Comparison of ENCODE assay signal across 9 cellular contexts in the genomic region with DNA sequence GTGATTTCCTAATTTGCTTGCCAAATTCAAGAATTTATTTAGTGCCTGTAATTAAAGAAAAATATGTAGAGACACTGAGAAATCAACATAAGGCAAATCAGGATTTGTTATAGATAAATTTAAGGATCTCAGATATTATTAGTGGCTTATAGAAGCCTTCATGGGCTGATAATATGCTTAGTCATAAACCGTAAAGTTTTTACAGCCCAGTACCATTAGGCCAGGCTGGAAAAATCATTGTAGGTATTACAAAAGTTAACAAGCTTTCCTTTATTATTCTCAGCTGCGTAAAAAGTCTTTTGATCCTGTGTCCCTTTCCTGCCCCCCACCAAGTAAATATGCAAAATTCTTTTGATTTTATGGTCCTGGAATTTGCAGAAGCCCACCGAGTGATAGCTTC. TPM values are rescaled to one million over a fixed set of nuclear protein-coding genes. Genes with fewer than 3 reads are reported as not detected.
"Had no signal": no experiment of that assay in that cellular context is flagged by ENCODE, and none has a peak within 500 bp of the region (broad histone marks: within the 10 kb centered on the region; RNA-seq: fewer than 3 reads in every experiment).

No MANE protein-coding gene starts in this region.

- H3K9me3 ChIP-seq: HAP-1 had no signal

- DNase-seq: GOT3, H7, KBM-7 had no signal

- H3K27ac Mint-ChIP-seq: IgD-negative memory B cell had no signal

- H3K36me3 Mint-ChIP-seq: IgD-negative memory B cell had no signal

- H3K4me1 Mint-ChIP-seq: IgD-negative memory B cell had no signal

- H3K9ac ChIP-seq: KMS-11 had no signal

- H3K4me3 Mint-ChIP-seq: IgD-negative memory B cell had no signal

- H3K4me2 ChIP-seq: KMS-11 had no signal

- H3K4me3 ChIP-seq: HAP-1 had no signal

- H3K27ac ChIP-seq: HL-60, KMS-11 had no signal

- ATAC-seq: HCT116, HepG2 had no signal

- H3K36me3 ChIP-seq: HAP-1 had no signal

- H3K27me3 Mint-ChIP-seq: IgD-negative memory B cell had no signal

RNA-seq across cellular contexts. Expression of a gene that starts 58.2 kb away (rescaled TPM):
- total RNA-seq: HepG2 had no signal
- polyA plus RNA-seq: HepG2, IgD-negative memory B cell had no signal
